Comparison of ENCODE assay signal across 1 cellular context in the genomic region with DNA sequence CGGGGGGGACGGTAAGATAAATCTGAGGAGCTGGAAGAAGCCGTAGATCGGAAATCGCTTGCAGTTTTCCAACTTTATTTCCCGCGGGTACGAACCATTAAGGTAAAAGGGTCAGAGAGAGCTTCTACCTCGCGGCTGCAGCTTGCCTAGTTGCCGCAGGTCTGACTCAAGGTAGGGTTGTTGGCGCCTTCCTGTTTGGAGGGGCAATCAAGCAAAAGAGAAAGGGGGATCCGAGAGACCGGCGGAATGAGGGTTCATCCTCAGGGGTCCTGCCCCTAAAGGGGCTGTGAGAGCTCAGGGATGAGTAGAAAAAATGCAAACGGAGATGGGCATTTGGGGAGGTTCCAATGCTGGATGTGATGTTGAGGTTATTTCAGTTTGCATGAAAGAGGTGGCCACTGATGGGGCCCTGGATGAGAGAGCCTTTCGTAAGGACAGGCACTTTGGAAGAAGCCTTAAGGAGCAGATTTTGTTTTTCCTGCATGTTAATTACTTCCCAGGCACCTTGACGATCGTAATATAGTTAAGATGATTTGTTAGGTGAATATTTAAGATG.
TF ChIP-seq lines count a peak whose summit lies in the region.

No MANE protein-coding gene starts in this region.

TF ChIP-seq in K562, 482 proteins besides CTCF, POLR2A, EP300 and RAD21 (continued from another document):
- TF ChIP-seq, protein P1, sequence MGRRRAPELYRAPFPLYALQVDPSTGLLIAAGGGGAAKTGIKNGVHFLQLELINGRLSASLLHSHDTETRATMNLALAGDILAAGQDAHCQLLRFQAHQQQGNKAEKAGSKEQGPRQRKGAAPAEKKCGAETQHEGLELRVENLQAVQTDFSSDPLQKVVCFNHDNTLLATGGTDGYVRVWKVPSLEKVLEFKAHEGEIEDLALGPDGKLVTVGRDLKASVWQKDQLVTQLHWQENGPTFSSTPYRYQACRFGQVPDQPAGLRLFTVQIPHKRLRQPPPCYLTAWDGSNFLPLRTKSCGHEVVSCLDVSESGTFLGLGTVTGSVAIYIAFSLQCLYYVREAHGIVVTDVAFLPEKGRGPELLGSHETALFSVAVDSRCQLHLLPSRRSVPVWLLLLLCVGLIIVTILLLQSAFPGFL (CRISPR knock-in tag; IDR thresholded peaks at IDR 0.05) = no peak
